10 cellular contexts compared by ENCODE assay signal in the genomic region with DNA sequence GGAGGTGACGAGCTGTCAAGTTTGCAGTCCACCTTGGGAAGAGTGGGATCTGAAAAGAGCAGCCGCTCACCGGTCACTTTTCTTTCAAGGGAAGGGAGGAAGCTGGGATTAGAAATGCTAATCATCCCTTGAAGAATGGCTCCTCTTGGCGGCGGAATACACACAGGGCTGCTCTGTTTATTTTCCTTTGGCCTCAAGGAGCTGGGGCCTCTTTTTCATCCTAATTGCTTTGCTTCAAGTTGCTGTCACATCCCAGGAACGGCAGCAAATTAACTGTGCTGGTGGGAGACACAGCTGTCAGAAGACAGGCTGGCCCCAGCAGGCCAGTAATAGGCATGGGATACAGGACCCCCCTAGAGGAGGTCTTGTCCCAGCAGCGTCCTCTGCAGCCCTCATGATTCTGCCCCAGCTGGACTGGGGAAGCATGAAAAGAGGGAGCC. TPM values are rescaled to one million over a fixed set of nuclear protein-coding genes. Genes with fewer than 3 reads are reported as not detected.
DNase-seq lines count a peak whose midpoint lies in the region; ATAC-seq and TF ChIP-seq lines count a peak whose summit lies in the region.
"Had no signal": no experiment of that assay in that cellular context is flagged by ENCODE, and none has a peak within 500 bp of the region (broad histone marks: within the 10 kb centered on the region; RNA-seq: fewer than 3 reads in every experiment).

No MANE protein-coding gene starts in this region.

- no peak overlapping the region for H3K27ac Mint-ChIP-seq in progenitor cell of endocrine pancreas

- H3K4me1 ChIP-seq in foreskin keratinocyte (no peaks in the 10 kb centered on the region), vagina (peaks cover 40% of the 10 kb centered on the region)
- H3K4me1 ChIP-seq in effector memory CD4-positive, alpha-beta T cell (ENCODE audit: control insufficient read depth, insufficient read depth, low read length, poor library complexity, severe bottlenecking), result peaks cover 7% of the 10 kb centered on the region

- no peak for TF ChIP-seq POLR2A in vagina (IDR thresholded peaks at IDR 0.05)

- peaks cover 63% of the 10 kb centered on the region for H3K27me3 Mint-ChIP-seq in progenitor cell of endocrine pancreas

- H3K27me3 ChIP-seq in foreskin keratinocyte, result peaks cover 50% of the 10 kb centered on the region
- H3K27me3 ChIP-seq in effector memory CD4-positive, alpha-beta T cell (replicated peaks; ENCODE audit: control insufficient read depth, insufficient read depth, low read length, poor library complexity, severe bottlenecking), result peaks cover 5% of the 10 kb centered on the region
- no peaks in the 10 kb centered on the region for H3K27me3 ChIP-seq in vagina

- H3K36me3 ChIP-seq in effector memory CD4-positive, alpha-beta T cell (ENCODE audit: control insufficient read depth, insufficient read depth, low read length), result no peaks in the 10 kb centered on the region
- H3K36me3 ChIP-seq in vagina, result no peaks in the 10 kb centered on the region

- no peak overlapping the region for H3K27ac ChIP-seq in foreskin keratinocyte
- H3K27ac ChIP-seq in effector memory CD4-positive, alpha-beta T cell (ENCODE audit: insufficient read depth, low read length, poor library complexity, severe bottlenecking), result no peak overlapping the region
- H3K27ac ChIP-seq in vagina, result no peak overlapping the region

- H3K4me3 Mint-ChIP-seq in progenitor cell of endocrine pancreas (ENCODE audit: low read depth), result no peak overlapping the region

- ATAC-seq in foreskin keratinocyte, result no peak
- ATAC-seq in HG03521 (IDR thresholded peaks at IDR 0.05; ENCODE audit: unreplicated experiment), result no peak

- intact Hi-C loops in vagina (cut with DNase I), result no loop called here

- H3K9me3 ChIP-seq in effector memory CD4-positive, alpha-beta T cell (ENCODE audit: control insufficient read depth, low read length), result no peaks in the 10 kb centered on the region
- no peaks in the 10 kb centered on the region for H3K9me3 ChIP-seq in vagina

- peaks cover 27% of the 10 kb centered on the region for H3K4me1 Mint-ChIP-seq in progenitor cell of endocrine pancreas (ENCODE audit: low read depth)

- TF ChIP-seq CTCF in foreskin keratinocyte (conservative IDR thresholded peaks at IDR 0.05) (peak; percentile 24), progenitor cell of endocrine pancreas (IDR thresholded peaks at IDR 0.05; ENCODE audit: unreplicated experiment) (peak; percentile 16), vagina (IDR thresholded peaks at IDR 0.05) (peak in 1 of 3 experiments; percentile 29)

- DNase-seq in ELR (ENCODE audit: low read depth), result peak; percentile 28
- DNase-seq in SK-N-DZ (ENCODE audit: low spot score), result peak; percentile 46
- no peak for DNase-seq in foreskin keratinocyte
- DNase-seq in progenitor cell of endocrine pancreas (ENCODE audit: low spot score, unreplicated experiment), result no peak
- DNase-seq in T-helper 1 cell, result no peak
- no peak for DNase-seq in effector memory CD4-positive, alpha-beta T cell
- DNase-seq in vagina (ENCODE audit: extremely low spot score in 2 of 2), result no peak
- DNase-seq: NCI-H446 treated with DMSO at 0.1 percent for 48 hours had no signal

- H3K9me3 Mint-ChIP-seq in progenitor cell of endocrine pancreas (ENCODE audit: low read depth), result no peaks in the 10 kb centered on the region
- H3K9me3 Mint-ChIP-seq: activated naive CD4-positive, alpha-beta T cell treated with anti-CD3 and anti-CD28 coated beads, Interleukin-2, amount 50 U/mL, for 72 hours had no signal

- no peaks in the 10 kb centered on the region for H3K36me3 Mint-ChIP-seq in progenitor cell of endocrine pancreas (ENCODE audit: insufficient read depth)
- H3K36me3 Mint-ChIP-seq: activated naive CD4-positive, alpha-beta T cell treated with anti-CD3 and anti-CD28 coated beads, Interleukin-2, amount 50 U/mL, for 72 hours had no signal

- no peak overlapping the region for H3K4me3 ChIP-seq in effector memory CD4-positive, alpha-beta T cell (ENCODE audit: insufficient read depth, low read depth, low read length, poor library complexity, severe bottlenecking)
- H3K4me3 ChIP-seq in vagina, result no peak overlapping the region

RNA-seq across cellular contexts. Expression of a gene that starts 6.7 kb away (rescaled TPM):
- 0.10 and 0.23 TPM in 2 replicates for polyA plus RNA-seq in SK-N-DZ (2014; cell fraction: cytosol; rRNA removed)
- 0.39 TPM in 1 of 2 replicates, not detected in the other for polyA plus RNA-seq in SK-N-DZ (2014; cell fraction: nucleus; rRNA removed)
- total RNA-seq in foreskin keratinocyte (not detected in 2 replicates), progenitor cell of endocrine pancreas (not detected in 2 replicates), vagina (not detected)
- polyA plus RNA-seq in foreskin keratinocyte, result not detected in 2 replicates
- total RNA-seq: activated naive CD4-positive, alpha-beta T cell treated with anti-CD3 and anti-CD28 coated beads, Interleukin-2, amount 50 U/mL, for 72 hours had no signal

RNA-seq across cellular contexts. Expression of a gene that starts 15.5 kb away (rescaled TPM):
- not detected in 2 replicates for polyA plus RNA-seq in SK-N-DZ (2014; cell fraction: cytosol; rRNA removed)
- polyA plus RNA-seq in SK-N-DZ (2014; cell fraction: nucleus; rRNA removed), result not detected in 2 replicates
- total RNA-seq in foreskin keratinocyte (not detected in 2 replicates), progenitor cell of endocrine pancreas (0.38 and 0.40 TPM in 2 replicates), vagina (85.7 TPM)
- not detected in 2 replicates for polyA plus RNA-seq in foreskin keratinocyte
- total RNA-seq: activated naive CD4-positive, alpha-beta T cell treated with anti-CD3 and anti-CD28 coated beads, Interleukin-2, amount 50 U/mL, for 72 hours had no signal

RNA-seq across cellular contexts. Expression of a gene that starts 31.7 kb away (rescaled TPM):
- polyA plus RNA-seq in SK-N-DZ (2014; cell fraction: cytosol; rRNA removed), result 0.58 and 0.83 TPM in 2 replicates
- polyA plus RNA-seq in SK-N-DZ (2014; cell fraction: nucleus; rRNA removed), result 7.6 and 9.6 TPM in 2 replicates
- total RNA-seq in foreskin keratinocyte, result 0.49 and 0.88 TPM in 2 replicates
- polyA plus RNA-seq in foreskin keratinocyte, result 0.23 and 0.27 TPM in 2 replicates
- total RNA-seq in progenitor cell of endocrine pancreas, result 5.8 and 6.2 TPM in 2 replicates
- 5.4 TPM for total RNA-seq in vagina

RNA-seq across cellular contexts. Expression of a gene that starts 38.1 kb away (rescaled TPM):
- not detected in 2 replicates for polyA plus RNA-seq in SK-N-DZ (2014; cell fraction: cytosol; rRNA removed)
- polyA plus RNA-seq in SK-N-DZ (2014; cell fraction: nucleus; rRNA removed), result not detected in 2 replicates
- total RNA-seq in foreskin keratinocyte (not detected in 2 replicates), progenitor cell of endocrine pancreas (not detected in 2 replicates), vagina (not detected)
- polyA plus RNA-seq in foreskin keratinocyte, result not detected in 2 replicates
- total RNA-seq: activated naive CD4-positive, alpha-beta T cell treated with anti-CD3 and anti-CD28 coated beads, Interleukin-2, amount 50 U/mL, for 72 hours had no signal

RNA-seq across cellular contexts. Expression of a gene that starts 50.3 kb away (rescaled TPM):
- polyA plus RNA-seq in SK-N-DZ (2014; cell fraction: cytosol; rRNA removed), result 27.4 and 28.9 TPM in 2 replicates
- 9.7 and 9.8 TPM in 2 replicates for polyA plus RNA-seq in SK-N-DZ (2014; cell fraction: nucleus; rRNA removed)
- total RNA-seq in foreskin keratinocyte (18.5 and 20.9 TPM in 2 replicates), progenitor cell of endocrine pancreas (32.6 and 34.4 TPM in 2 replicates), vagina (16.5 TPM)
- 11.7 and 15.6 TPM in 2 replicates for polyA plus RNA-seq in foreskin keratinocyte

Comparison
In these comparisons a context has a peak if more than half of its experiments do, and no peak if none do; other contexts are left out.
1. DNase-seq: peak in ELR (single experiment) and SK-N-DZ (single experiment); none in foreskin keratinocyte (0 of 2), progenitor cell of endocrine pancreas (single experiment), T-helper 1 cell (0 of 5), effector memory CD4-positive, alpha-beta T cell (0 of 3) and vagina (0 of 2).
2. RNA of a gene that starts 15.5 kb away (total RNA-seq): 85.7 TPM in vagina (single experiment); 0.38 to 0.40 TPM in progenitor cell of endocrine pancreas and not detected in foreskin keratinocyte; every median in the first group is over 10 times any median in the second.